ENCODE assay signal across 1 cellular context in genomic region chr20:12966468-12967085, GRCh38.
TF ChIP-seq lines count a peak whose summit lies in the region.

No MANE protein-coding gene starts in this region.

TF ChIP-seq in HepG2, 621 proteins besides CTCF, POLR2A, EP300 and RAD21 (continued from another document):
- 0 out of 2 replicates have a peak, but pooled peaks have one; percentile 42 for TF ChIP-seq ATF6 (CRISPR knock-in tag; conservative IDR thresholded peaks at IDR 0.05)
- TF ChIP-seq, protein P1, sequence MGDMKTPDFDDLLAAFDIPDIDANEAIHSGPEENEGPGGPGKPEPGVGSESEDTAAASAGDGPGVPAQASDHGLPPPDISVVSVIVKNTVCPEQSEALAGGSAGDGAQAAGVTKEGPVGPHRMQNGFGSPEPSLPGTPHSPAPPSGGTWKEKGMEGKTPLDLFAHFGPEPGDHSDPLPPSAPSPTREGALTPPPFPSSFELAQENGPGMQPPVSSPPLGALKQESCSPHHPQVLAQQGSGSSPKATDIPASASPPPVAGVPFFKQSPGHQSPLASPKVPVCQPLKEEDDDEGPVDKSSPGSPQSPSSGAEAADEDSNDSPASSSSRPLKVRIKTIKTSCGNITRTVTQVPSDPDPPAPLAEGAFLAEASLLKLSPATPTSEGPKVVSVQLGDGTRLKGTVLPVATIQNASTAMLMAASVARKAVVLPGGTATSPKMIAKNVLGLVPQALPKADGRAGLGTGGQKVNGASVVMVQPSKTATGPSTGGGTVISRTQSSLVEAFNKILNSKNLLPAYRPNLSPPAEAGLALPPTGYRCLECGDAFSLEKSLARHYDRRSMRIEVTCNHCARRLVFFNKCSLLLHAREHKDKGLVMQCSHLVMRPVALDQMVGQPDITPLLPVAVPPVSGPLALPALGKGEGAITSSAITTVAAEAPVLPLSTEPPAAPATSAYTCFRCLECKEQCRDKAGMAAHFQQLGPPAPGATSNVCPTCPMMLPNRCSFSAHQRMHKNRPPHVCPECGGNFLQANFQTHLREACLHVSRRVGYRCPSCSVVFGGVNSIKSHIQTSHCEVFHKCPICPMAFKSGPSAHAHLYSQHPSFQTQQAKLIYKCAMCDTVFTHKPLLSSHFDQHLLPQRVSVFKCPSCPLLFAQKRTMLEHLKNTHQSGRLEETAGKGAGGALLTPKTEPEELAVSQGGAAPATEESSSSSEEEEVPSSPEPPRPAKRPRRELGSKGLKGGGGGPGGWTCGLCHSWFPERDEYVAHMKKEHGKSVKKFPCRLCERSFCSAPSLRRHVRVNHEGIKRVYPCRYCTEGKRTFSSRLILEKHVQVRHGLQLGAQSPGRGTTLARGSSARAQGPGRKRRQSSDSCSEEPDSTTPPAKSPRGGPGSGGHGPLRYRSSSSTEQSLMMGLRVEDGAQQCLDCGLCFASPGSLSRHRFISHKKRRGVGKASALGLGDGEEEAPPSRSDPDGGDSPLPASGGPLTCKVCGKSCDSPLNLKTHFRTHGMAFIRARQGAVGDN (CRISPR knock-in tag; IDR thresholded peaks at IDR 0.05) = no peak
- TF ChIP-seq HBP1 (CRISPR knock-in tag; IDR thresholded peaks at IDR 0.05; ENCODE audit: low read depth) = no peak
- peak; percentile 94 for TF ChIP-seq SMC3 (IDR thresholded peaks at IDR 0.05; ENCODE audit: low read length)
- peak; percentile 81 for TF ChIP-seq STAG1 (CRISPR knock-in tag; IDR thresholded peaks at IDR 0.05)
- TF ChIP-seq ZNF563 (CRISPR knock-in tag; IDR thresholded peaks at IDR 0.05) = no peak
- 0 out of 2 replicates have a peak, but pooled peaks have one; percentile 19 for TF ChIP-seq KAT8 (CRISPR knock-in tag; IDR thresholded peaks at IDR 0.05)
- TF ChIP-seq MTA1 (CRISPR knock-in tag; IDR thresholded peaks at IDR 0.05; ENCODE audit: borderline replicate concordance) = no peak
